Comparison of ENCODE assay signal across 2 cellular contexts in the genomic region with DNA sequence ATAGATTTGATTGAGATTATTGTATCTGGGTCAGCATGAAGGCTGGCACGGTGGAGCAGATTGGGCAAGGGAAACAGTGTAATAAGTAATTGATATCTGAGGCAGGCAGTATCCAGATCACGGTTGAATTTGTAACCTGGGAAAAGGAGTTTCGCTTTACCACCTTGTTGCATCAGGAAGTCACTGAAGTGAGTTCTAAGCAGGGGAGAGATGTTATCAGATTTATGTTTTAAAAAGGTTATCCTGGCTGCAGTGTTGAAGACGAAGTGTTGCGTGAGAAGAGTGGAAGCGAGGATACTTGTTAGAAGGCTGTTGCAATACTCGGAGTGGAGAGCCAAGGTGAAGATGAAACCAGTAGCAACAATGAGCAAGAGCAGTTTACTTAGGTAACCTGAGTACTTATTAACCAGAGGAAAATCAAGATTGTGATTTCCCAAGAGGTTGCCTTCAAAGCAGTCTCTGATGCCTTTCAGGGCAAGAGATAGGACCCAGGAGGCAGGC.
TF ChIP-seq lines count a peak whose summit lies in the region.

No MANE protein-coding gene starts in this region.

TF ChIP-seq in GM23338, 12 proteins besides CTCF, POLR2A, EP300 and RAD21 (continued from another document):
- no peak for TF ChIP-seq REST (IDR thresholded peaks at IDR 0.05; ENCODE audit: unreplicated experiment)
- TF ChIP-seq STAT1 (IDR thresholded peaks at IDR 0.05; ENCODE audit: unreplicated experiment), result no peak
- TF ChIP-seq ETS1 (IDR thresholded peaks at IDR 0.05), result no peak
- no peak for TF ChIP-seq POLR2AphosphoS5 (IDR thresholded peaks at IDR 0.05; ENCODE audit: low read depth)
- TF ChIP-seq, protein P1, sequence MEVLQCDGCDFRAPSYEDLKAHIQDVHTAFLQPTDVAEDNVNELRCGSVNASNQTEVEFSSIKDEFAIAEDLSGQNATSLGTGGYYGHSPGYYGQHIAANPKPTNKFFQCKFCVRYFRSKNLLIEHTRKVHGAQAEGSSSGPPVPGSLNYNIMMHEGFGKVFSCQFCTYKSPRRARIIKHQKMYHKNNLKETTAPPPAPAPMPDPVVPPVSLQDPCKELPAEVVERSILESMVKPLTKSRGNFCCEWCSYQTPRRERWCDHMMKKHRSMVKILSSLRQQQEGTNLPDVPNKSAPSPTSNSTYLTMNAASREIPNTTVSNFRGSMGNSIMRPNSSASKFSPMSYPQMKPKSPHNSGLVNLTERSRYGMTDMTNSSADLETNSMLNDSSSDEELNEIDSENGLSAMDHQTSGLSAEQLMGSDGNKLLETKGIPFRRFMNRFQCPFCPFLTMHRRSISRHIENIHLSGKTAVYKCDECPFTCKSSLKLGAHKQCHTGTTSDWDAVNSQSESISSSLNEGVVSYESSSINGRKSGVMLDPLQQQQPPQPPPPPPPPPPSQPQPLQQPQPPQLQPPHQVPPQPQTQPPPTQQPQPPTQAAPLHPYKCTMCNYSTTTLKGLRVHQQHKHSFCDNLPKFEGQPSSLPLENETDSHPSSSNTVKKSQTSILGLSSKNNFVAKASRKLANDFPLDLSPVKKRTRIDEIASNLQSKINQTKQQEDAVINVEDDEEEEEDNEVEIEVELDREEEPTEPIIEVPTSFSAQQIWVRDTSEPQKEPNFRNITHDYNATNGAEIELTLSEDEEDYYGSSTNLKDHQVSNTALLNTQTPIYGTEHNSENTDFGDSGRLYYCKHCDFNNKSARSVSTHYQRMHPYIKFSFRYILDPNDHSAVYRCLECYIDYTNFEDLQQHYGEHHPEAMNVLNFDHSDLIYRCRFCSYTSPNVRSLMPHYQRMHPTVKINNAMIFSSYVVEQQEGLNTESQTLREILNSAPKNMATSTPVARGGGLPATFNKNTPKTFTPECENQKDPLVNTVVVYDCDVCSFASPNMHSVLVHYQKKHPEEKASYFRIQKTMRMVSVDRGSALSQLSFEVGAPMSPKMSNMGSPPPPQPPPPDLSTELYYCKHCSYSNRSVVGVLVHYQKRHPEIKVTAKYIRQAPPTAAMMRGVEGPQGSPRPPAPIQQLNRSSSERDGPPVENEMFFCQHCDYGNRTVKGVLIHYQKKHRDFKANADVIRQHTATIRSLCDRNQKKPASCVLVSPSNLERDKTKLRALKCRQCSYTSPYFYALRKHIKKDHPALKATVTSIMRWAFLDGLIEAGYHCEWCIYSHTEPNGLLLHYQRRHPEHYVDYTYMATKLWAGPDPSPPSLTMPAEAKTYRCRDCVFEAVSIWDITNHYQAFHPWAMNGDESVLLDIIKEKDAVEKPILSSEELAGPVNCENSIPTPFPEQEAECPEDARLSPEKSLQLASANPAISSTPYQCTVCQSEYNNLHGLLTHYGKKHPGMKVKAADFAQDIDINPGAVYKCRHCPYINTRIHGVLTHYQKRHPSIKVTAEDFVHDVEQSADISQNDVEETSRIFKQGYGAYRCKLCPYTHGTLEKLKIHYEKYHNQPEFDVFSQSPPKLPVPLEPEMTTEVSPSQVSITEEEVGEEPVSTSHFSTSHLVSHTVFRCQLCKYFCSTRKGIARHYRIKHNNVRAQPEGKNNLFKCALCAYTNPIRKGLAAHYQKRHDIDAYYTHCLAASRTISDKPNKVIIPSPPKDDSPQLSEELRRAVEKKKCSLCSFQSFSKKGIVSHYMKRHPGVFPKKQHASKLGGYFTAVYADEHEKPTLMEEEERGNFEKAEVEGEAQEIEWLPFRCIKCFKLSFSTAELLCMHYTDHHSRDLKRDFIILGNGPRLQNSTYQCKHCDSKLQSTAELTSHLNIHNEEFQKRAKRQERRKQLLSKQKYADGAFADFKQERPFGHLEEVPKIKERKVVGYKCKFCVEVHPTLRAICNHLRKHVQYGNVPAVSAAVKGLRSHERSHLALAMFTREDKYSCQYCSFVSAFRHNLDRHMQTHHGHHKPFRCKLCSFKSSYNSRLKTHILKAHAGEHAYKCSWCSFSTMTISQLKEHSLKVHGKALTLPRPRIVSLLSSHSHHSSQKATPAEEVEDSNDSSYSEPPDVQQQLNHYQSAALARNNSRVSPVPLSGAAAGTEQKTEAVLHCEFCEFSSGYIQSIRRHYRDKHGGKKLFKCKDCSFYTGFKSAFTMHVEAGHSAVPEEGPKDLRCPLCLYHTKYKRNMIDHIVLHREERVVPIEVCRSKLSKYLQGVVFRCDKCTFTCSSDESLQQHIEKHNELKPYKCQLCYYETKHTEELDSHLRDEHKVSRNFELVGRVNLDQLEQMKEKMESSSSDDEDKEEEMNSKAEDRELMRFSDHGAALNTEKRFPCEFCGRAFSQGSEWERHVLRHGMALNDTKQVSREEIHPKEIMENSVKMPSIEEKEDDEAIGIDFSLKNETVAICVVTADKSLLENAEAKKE (CRISPR knock-in tag; IDR thresholded peaks at IDR 0.05), result no peak
- no peak for TF ChIP-seq CREB1 (CRISPR knock-in tag; IDR thresholded peaks at IDR 0.05; ENCODE audit: low read depth)
- TF ChIP-seq ZNF331 (CRISPR knock-in tag; IDR thresholded peaks at IDR 0.05; ENCODE audit: low read depth), result no peak
- no peak for TF ChIP-seq ZNF114 (CRISPR knock-in tag; IDR thresholded peaks at IDR 0.05)
- TF ChIP-seq NANOG (IDR thresholded peaks at IDR 0.05; ENCODE audit: borderline replicate concordance), result no peak

TF ChIP-seq in SK-N-SH treated with all-trans-retinoic acid at 6 μM for 48 hours, 23 proteins besides CTCF, POLR2A, EP300 and RAD21 (continued from another document):
- no peak for TF ChIP-seq PATZ1 (CRISPR knock-in tag; IDR thresholded peaks at IDR 0.05; ENCODE audit: borderline replicate concordance)
- TF ChIP-seq GLIS3 (CRISPR knock-in tag; IDR thresholded peaks at IDR 0.05), result no peak
- no peak for TF ChIP-seq ZNF8 (CRISPR knock-in tag; IDR thresholded peaks at IDR 0.05)
- no peak for TF ChIP-seq PPARA (CRISPR knock-in tag; IDR thresholded peaks at IDR 0.05; ENCODE audit: borderline replicate concordance)
- TF ChIP-seq RARB (CRISPR knock-in tag; IDR thresholded peaks at IDR 0.05), result no peak
- TF ChIP-seq ZNF565 (CRISPR knock-in tag; conservative IDR thresholded peaks at IDR 0.05; ENCODE audit: low read depth), result no peak
- TF ChIP-seq TOX (CRISPR knock-in tag; IDR thresholded peaks at IDR 0.05; ENCODE audit: borderline replicate concordance), result no peak
- no peak for TF ChIP-seq ZNF70 (CRISPR knock-in tag; IDR thresholded peaks at IDR 0.05)
- no peak for TF ChIP-seq ESRRG (CRISPR knock-in tag; IDR thresholded peaks at IDR 0.05)
- TF ChIP-seq SNAI2 (CRISPR knock-in tag; IDR thresholded peaks at IDR 0.05), result no peak
- no peak for TF ChIP-seq ZC3H10 (CRISPR knock-in tag; IDR thresholded peaks at IDR 0.05)
